ENCODE assay signal across 1 cellular context in the genomic region with DNA sequence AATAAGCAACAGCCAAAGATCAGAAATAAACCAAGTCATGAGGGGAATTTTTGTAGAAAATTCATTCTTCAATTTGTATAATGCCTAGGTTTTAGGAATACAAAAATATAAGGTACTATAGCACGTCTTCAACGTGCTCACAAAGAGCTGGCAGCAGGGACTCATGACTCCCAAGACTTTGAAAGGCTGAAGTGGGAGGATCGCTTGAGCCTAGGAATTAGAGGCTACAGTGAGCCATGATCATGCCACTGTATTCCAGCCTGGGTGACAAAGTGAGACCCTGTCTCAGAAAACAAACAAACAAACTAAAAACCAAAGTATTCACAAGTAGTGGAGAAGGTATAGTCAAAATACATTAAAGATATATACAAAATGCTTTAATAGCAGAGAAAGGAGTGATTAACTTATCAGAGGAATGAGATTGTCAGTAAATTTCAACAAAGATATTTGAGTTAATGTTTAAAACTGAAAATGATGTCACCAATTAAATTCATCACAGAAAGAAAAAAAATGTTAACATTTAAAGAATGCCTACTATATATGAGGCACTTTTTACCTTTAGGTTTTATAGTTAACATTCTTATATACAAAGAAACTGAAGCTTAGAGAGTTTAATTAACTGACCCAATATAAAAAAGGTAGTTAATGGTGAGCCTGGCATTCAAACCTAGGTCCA.
TF ChIP-seq lines count a peak whose summit lies in the region.

No MANE protein-coding gene starts in this region.

TF ChIP-seq in A549, 52 proteins besides CTCF, POLR2A, EP300 and RAD21:
- TF ChIP-seq, protein P1, sequence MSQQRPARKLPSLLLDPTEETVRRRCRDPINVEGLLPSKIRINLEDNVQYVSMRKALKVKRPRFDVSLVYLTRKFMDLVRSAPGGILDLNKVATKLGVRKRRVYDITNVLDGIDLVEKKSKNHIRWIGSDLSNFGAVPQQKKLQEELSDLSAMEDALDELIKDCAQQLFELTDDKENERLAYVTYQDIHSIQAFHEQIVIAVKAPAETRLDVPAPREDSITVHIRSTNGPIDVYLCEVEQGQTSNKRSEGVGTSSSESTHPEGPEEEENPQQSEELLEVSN (IDR thresholded peaks at IDR 0.05; ENCODE audit: borderline replicate concordance, low read depth), result no peak
